Comparison of ENCODE assay signal across 2 cellular contexts in genomic region chr4:48300004-48300403, GRCh38.
TF ChIP-seq lines count a peak whose summit lies in the region.

No MANE protein-coding gene starts in this region.

TF ChIP-seq in IMR-90, 13 proteins besides CTCF, POLR2A, EP300 and RAD21:
- TF ChIP-seq CEBPB (IDR thresholded peaks at IDR 0.05; ENCODE audit: low read depth, low read length): no peak
- TF ChIP-seq RFX5 (IDR thresholded peaks at IDR 0.05; ENCODE audit: low read depth, low read length): no peak
- TF ChIP-seq MXI1 (IDR thresholded peaks at IDR 0.05; ENCODE audit: borderline replicate concordance, low read depth, low read length): no peak
- TF ChIP-seq BHLHE40 (IDR thresholded peaks at IDR 0.05; ENCODE audit: low read depth, low read length): no peak

TF ChIP-seq in K562, 482 proteins besides CTCF, POLR2A, EP300 and RAD21:
- TF ChIP-seq THRAP3 (IDR thresholded peaks at IDR 0.05; ENCODE audit: borderline replicate concordance): no peak
- TF ChIP-seq, protein P1, sequence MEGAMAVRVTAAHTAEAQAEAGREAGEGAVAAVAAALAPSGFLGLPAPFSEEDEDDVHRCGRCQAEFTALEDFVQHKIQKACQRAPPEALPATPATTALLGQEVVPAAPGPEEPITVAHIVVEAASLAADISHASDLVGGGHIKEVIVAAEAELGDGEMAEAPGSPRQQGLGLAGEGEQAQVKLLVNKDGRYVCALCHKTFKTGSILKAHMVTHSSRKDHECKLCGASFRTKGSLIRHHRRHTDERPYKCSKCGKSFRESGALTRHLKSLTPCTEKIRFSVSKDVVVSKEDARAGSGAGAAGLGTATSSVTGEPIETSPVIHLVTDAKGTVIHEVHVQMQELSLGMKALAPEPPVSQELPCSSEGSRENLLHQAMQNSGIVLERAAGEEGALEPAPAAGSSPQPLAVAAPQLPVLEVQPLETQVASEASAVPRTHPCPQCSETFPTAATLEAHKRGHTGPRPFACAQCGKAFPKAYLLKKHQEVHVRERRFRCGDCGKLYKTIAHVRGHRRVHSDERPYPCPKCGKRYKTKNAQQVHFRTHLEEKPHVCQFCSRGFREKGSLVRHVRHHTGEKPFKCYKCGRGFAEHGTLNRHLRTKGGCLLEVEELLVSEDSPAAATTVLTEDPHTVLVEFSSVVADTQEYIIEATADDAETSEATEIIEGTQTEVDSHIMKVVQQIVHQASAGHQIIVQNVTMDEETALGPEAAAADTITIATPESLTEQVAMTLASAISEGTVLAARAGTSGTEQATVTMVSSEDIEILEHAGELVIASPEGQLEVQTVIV (CRISPR knock-in tag; IDR thresholded peaks at IDR 0.05; ENCODE audit: borderline replicate concordance): no peak
- TF ChIP-seq ZFP36 (IDR thresholded peaks at IDR 0.05; ENCODE audit: low read depth, low read length, partially characterized antibody): no peak
- TF ChIP-seq ZNF507 (tag; conservative IDR thresholded peaks at IDR 0.05): no peak
- TF ChIP-seq SRSF7 (optimal IDR thresholded peaks at IDR 0.05; ENCODE audit: low read depth, low read length): no peak
- no peak for TF ChIP-seq POLR2G (IDR thresholded peaks at IDR 0.05; ENCODE audit: low read depth, low read length)
- TF ChIP-seq ZNF232 (CRISPR knock-in tag; IDR thresholded peaks at IDR 0.05): no peak
- no peak for TF ChIP-seq DMBX1 (CRISPR knock-in tag; IDR thresholded peaks at IDR 0.05; ENCODE audit: borderline replicate concordance)
- no peak for TF ChIP-seq KAT2B (IDR thresholded peaks at IDR 0.05; ENCODE audit: low read depth, low read length)
